Comparison of ENCODE assay signal across 8 cellular contexts in the genomic region with DNA sequence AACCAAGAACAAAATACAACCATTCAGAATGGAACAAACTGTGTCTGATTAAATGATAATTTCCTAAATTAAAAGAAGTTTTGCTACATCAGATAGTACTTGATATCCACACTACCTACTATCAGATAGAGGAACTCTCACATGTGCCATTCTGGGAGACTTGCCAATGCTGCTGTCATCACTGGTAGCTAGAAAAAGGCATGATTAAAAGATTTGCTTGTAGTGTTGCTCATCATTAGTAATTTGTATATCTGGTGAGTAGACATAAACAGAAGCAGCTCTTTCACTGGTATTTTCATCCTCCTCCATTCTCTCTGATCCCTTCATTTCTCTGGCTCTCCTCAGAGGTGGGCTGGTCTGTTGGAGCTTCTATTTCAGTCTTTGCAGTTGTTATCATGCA. TPM values are rescaled to one million over a fixed set of nuclear protein-coding genes. Genes with fewer than 3 reads are reported as not detected.
DNase-seq lines count a peak whose midpoint lies in the region; ATAC-seq and TF ChIP-seq lines count a peak whose summit lies in the region.

No MANE protein-coding gene starts in this region.

- ATAC-seq in GM18868 (IDR thresholded peaks at IDR 0.05; ENCODE audit: unreplicated experiment) (peak; percentile 30), psoas muscle (peak; percentile 72 to 86 (median 80)), HG03432 (IDR thresholded peaks at IDR 0.05; ENCODE audit: unreplicated experiment) (no peak), HG02678 (IDR thresholded peaks at IDR 0.05; ENCODE audit: unreplicated experiment) (no peak)

- no peaks in the 10 kb centered on the region for H3K27me3 Mint-ChIP-seq in activated CD4-positive, alpha-beta T cell treated with anti-CD3 and anti-CD28 coated beads, Interleukin-2, amount 10 ng/mL, durations not matched to agents 7 days and 5 days

- POLR2A ChIA-PET in activated CD4-positive, alpha-beta T cell treated with anti-CD3 and anti-CD28 coated beads, Interleukin-2, amount 10 ng/mL, durations not matched to agents 7 days and 5 days (lab: Charles Lee): interaction anchor here (0.6 kb wide), 1 partner anchor 220 kb away, joined by 3 read pairs; no protein-coding TSS in a partner anchor

- peaks cover 8% of the 10 kb centered on the region for H3K4me1 ChIP-seq in psoas muscle

- no peak for TF ChIP-seq CTCF in psoas muscle (IDR thresholded peaks at IDR 0.05)

- no peaks in the 10 kb centered on the region for H3K36me3 ChIP-seq in psoas muscle (ENCODE audit: insufficient read depth in 1 of 2, low read depth in 1 of 2)

- DNase-seq in NCI-H460 (ENCODE audit: extremely low read depth, low read depth) (peak; percentile 11), epithelial cell of prostate (ENCODE audit: low read depth, low spot score) (peak; percentile 87), psoas muscle (peak; percentile 38 to 62), NCI-H524 treated with DMSO at 0.1 percent for 48 hours (lab: John Stamatoyannopoulos, UW) (no peak)
- no peak for DNase-seq in activated CD4-positive, alpha-beta T cell treated with anti-CD3 and anti-CD28 coated beads, Interleukin-2, amount 10 ng/mL, durations not matched to agents 7 days and 5 days

- H3K9me3 Mint-ChIP-seq in activated CD4-positive, alpha-beta T cell treated with anti-CD3 and anti-CD28 coated beads, Interleukin-2, amount 10 ng/mL, durations not matched to agents 7 days and 5 days: peaks cover 6% of the 10 kb centered on the region

- peaks cover 2% of the 10 kb centered on the region for H3K36me3 Mint-ChIP-seq in activated CD4-positive, alpha-beta T cell treated with anti-CD3 and anti-CD28 coated beads, Interleukin-2, amount 10 ng/mL, durations not matched to agents 7 days and 5 days (ENCODE audit: low read depth)

- peaks cover 22% of the 10 kb centered on the region for H3K4me1 Mint-ChIP-seq in activated CD4-positive, alpha-beta T cell treated with anti-CD3 and anti-CD28 coated beads, Interleukin-2, amount 10 ng/mL, durations not matched to agents 7 days and 5 days

- CTCF ChIA-PET in activated CD4-positive, alpha-beta T cell treated with anti-CD3 and anti-CD28 coated beads, Interleukin-2, amount 10 ng/mL, durations not matched to agents 7 days and 5 days (lab: Charles Lee): interaction anchor here (0.7 to 1.5 kb wide), 3 partner anchors 8 to 10 kb away, joined by 3 to 4 read pairs (median 4); no protein-coding TSS in a partner anchor

- intact Hi-C loops in psoas muscle (cut with DNase I): no loop called here

- no peak overlapping the region for H3K4me3 Mint-ChIP-seq in activated CD4-positive, alpha-beta T cell treated with anti-CD3 and anti-CD28 coated beads, Interleukin-2, amount 10 ng/mL, durations not matched to agents 7 days and 5 days

- no peaks in the 10 kb centered on the region for H3K27me3 ChIP-seq in psoas muscle (ENCODE audit: insufficient read depth in 3 of 3, low read length in 2 of 3)

- H3K27ac ChIP-seq in epithelial cell of prostate (no peak overlapping the region), psoas muscle (peak overlapping the region; percentile 36)

- H3K4me3 ChIP-seq in psoas muscle: no peak overlapping the region

- H3K9me3 ChIP-seq in psoas muscle: no peaks in the 10 kb centered on the region

- H3K27ac Mint-ChIP-seq in activated CD4-positive, alpha-beta T cell treated with anti-CD3 and anti-CD28 coated beads, Interleukin-2, amount 10 ng/mL, durations not matched to agents 7 days and 5 days: no peak overlapping the region

RNA-seq across cellular contexts. Expression of gene SPRY1, which starts 56.0 kb away (rescaled TPM):
- total RNA-seq in NCI-H460 (2014; rRNA removed; shearing (Covaris generic)): 1.4 and 1.7 TPM in 2 replicates
- 0.64 and 1.9 TPM in 2 replicates for polyA plus RNA-seq in NCI-H460 (2014; cell fraction: nucleus; rRNA removed)
- total RNA-seq in psoas muscle: 100 to 1,000 TPM in 2 of 4 donors, 10 to 100 TPM in 2; 41.1 to 104 (median 96.9) TPM
- 10 to 100 TPM; 19.2 to 24.6 (median 22.9) TPM for polyA plus RNA-seq in psoas muscle
- total RNA-seq in activated CD4-positive, alpha-beta T cell treated with anti-CD3 and anti-CD28 coated beads, Interleukin-2, amount 10 ng/mL, durations not matched to agents 7 days and 5 days: 1 to 10 TPM; 7.4 to 7.8 TPM

Comparison
In these comparisons a context has a peak if more than half of its experiments do, and no peak if none do; other contexts are left out.
1. ATAC-seq: peak in GM18868 (single experiment) and psoas muscle (4 of 4); none in HG03432 (single experiment) and HG02678 (single experiment).
2. DNase-seq: peak in NCI-H460 (single experiment), epithelial cell of prostate (single experiment) and psoas muscle (2 of 2); none in NCI-H524 treated with DMSO at 0.1 percent for 48 hours (single experiment) and activated CD4-positive, alpha-beta T cell treated with anti-CD3 and anti-CD28 coated beads, Interleukin-2, amount 10 ng/mL, durations not matched to agents 7 days and 5 days (single experiment).
3. RNA of gene SPRY1, which starts 56.0 kb away (total RNA-seq): 41.1 to 104 TPM in psoas muscle; 7.4 to 7.8 TPM in activated CD4-positive, alpha-beta T cell treated with anti-CD3 and anti-CD28 coated beads, Interleukin-2, amount 10 ng/mL, durations not matched to agents 7 days and 5 days and 1.4 to 1.7 TPM in NCI-H460; every median in the first group is over 4 times any median in the second.